27 cellular contexts compared by ENCODE assay signal in genomic region chr2:78202366-78202765, GRCh38.
A peak's percentile ranks its signal among the peaks of the same experiment; 100 is the strongest.
DNase-seq lines count a peak whose midpoint lies in the region; ATAC-seq, FAIRE-seq and TF ChIP-seq lines count a peak whose summit lies in the region.
"Had no signal": no experiment of that assay in that cellular context is flagged by ENCODE, and none has a peak within 500 bp of the region (broad histone marks: within the 10 kb centered on the region; RNA-seq: fewer than 3 reads in every experiment).

No MANE protein-coding gene starts in this region.

- POLR2A ChIA-PET in A673 (lab: Charles Lee; ENCODE audit: low non-redundant PET) = interaction anchor here (0.6 kb wide), 1 partner anchor 255 kb away, joined by 3 read pairs; no protein-coding TSS in a partner anchor

- TF ChIP-seq CTCF in A673 (conservative IDR thresholded peaks at IDR 0.05; ENCODE audit: low read depth, low read length) = no peak
- TF ChIP-seq CTCF in endothelial cell (IDR thresholded peaks at IDR 0.05; ENCODE audit: unreplicated experiment) = no peak

- H3K27ac ChIP-seq in A673 (ENCODE audit: low read depth, low read length, poor library complexity, severe bottlenecking) = no peak overlapping the region
- H3K27ac ChIP-seq: 22Rv1, A549, BLaER1 had no signal

- CTCF ChIA-PET in A673 (lab: Charles Lee) = no interaction called here

- H3K4me3 ChIP-seq in A673 (ENCODE audit: low read depth, low read length, poor library complexity, severe bottlenecking) = no peak overlapping the region
- H3K4me3 ChIP-seq: A549, BLaER1, GM12878 had no signal

- H3K4me1 ChIP-seq in A673 (ENCODE audit: insufficient read depth, low read length, poor library complexity, severe bottlenecking) = no peaks in the 10 kb centered on the region
- H3K4me1 ChIP-seq: A549, BE2C, BLaER1 had no signal

- no peaks in the 10 kb centered on the region for H3K36me3 Mint-ChIP-seq in endothelial cell (ENCODE audit: low read depth, unreplicated experiment)
- H3K36me3 Mint-ChIP-seq in natural killer cell treated with Interleukin-12 subunit alpha and Interleukin-12 subunit beta and Interleukin-15 and Interleukin-18, amount 100 ng/mL, for 72 hours = no peaks in the 10 kb centered on the region
- H3K36me3 Mint-ChIP-seq: CD14-positive monocyte; CD4-positive, alpha-beta memory T cell; CD4-positive, CD25-positive, alpha-beta regulatory T cell; CD8-positive, alpha-beta memory T cell had no signal

- H3K27me3 ChIP-seq in A673 (replicated peaks; ENCODE audit: insufficient read depth, low read depth, low read length, poor library complexity) = no peaks in the 10 kb centered on the region
- H3K27me3 ChIP-seq: BE2C, BLaER1 had no signal

- no TSS peak for BruUV-seq in A673 (replicated peaks; lab: Mats Ljungman, UMichigan)

- DNase-seq in A673 (ENCODE audit: low spot score) = peak; percentile 2
- peak; percentile 43 for DNase-seq in globus pallidus (ENCODE audit: low spot score)
- DNase-seq in medulla oblongata (ENCODE audit: extremely low spot score) = peak; percentile 20
- no peak for DNase-seq in endothelial cell (ENCODE audit: low spot score)
- no peak for DNase-seq in natural killer cell treated with Interleukin-12 subunit alpha and Interleukin-12 subunit beta and Interleukin-15 and Interleukin-18, amount 100 ng/mL, for 72 hours (ENCODE audit: low spot score)
- no peak for DNase-seq in HTR-8/SVneo (ENCODE audit: insufficient read length, low spot score)
- DNase-seq: ACHN; BE2C; C1 segment of cervical spinal cord; CD4-positive, alpha-beta memory T cell; CD4-positive, CD25-positive, alpha-beta regulatory T cell; CD8-positive, alpha-beta memory T cell; COR-L47; DMS 273 treated with DMSO at 0.1 percent for 48 hours; DMS153; DMS53; DMS79; DND-41; EL; GDM1 had no signal

- H3K4me3 Mint-ChIP-seq in endothelial cell (ENCODE audit: unreplicated experiment) = no peak overlapping the region
- no peak overlapping the region for H3K4me3 Mint-ChIP-seq in natural killer cell treated with Interleukin-12 subunit alpha and Interleukin-12 subunit beta and Interleukin-15 and Interleukin-18, amount 100 ng/mL, for 72 hours
- H3K4me3 Mint-ChIP-seq: CD14-positive monocyte; CD4-positive, alpha-beta memory T cell; CD4-positive, CD25-positive, alpha-beta regulatory T cell; CD8-positive, alpha-beta memory T cell had no signal

- FAIRE-seq in HTR-8/SVneo (lab: Jason Lieb, UNC) = no peak
- FAIRE-seq: GM12878, GM12892, GM19239 had no signal

- no peaks in the 10 kb centered on the region for H3K36me3 ChIP-seq in A673 (ENCODE audit: insufficient read depth, low read length, poor library complexity, severe bottlenecking)
- H3K36me3 ChIP-seq: BE2C, BLaER1 had no signal

- no peaks in the 10 kb centered on the region for H3K4me1 Mint-ChIP-seq in endothelial cell (ENCODE audit: unreplicated experiment)
- H3K4me1 Mint-ChIP-seq in natural killer cell treated with Interleukin-12 subunit alpha and Interleukin-12 subunit beta and Interleukin-15 and Interleukin-18, amount 100 ng/mL, for 72 hours (ENCODE audit: low read depth in 2 of 2) = no peaks in the 10 kb centered on the region
- H3K4me1 Mint-ChIP-seq: CD14-positive monocyte; CD4-positive, alpha-beta memory T cell; CD4-positive, CD25-positive, alpha-beta regulatory T cell; CD8-positive, alpha-beta memory T cell had no signal

- no peak for ATAC-seq in natural killer cell treated with Interleukin-12 subunit alpha and Interleukin-12 subunit beta and Interleukin-15 and Interleukin-18, amount 100 ng/mL, for 72 hours
- ATAC-seq: A549, GM12878 had no signal

- H3K9me3 Mint-ChIP-seq in endothelial cell (ENCODE audit: unreplicated experiment) = no peaks in the 10 kb centered on the region
- H3K9me3 Mint-ChIP-seq in natural killer cell treated with Interleukin-12 subunit alpha and Interleukin-12 subunit beta and Interleukin-15 and Interleukin-18, amount 100 ng/mL, for 72 hours = peaks cover 13% of the 10 kb centered on the region

- H3K27ac Mint-ChIP-seq in endothelial cell (ENCODE audit: unreplicated experiment) = no peak overlapping the region
- no peak overlapping the region for H3K27ac Mint-ChIP-seq in natural killer cell treated with Interleukin-12 subunit alpha and Interleukin-12 subunit beta and Interleukin-15 and Interleukin-18, amount 100 ng/mL, for 72 hours
- H3K27ac Mint-ChIP-seq: CD14-positive monocyte; CD4-positive, alpha-beta memory T cell; CD4-positive, CD25-positive, alpha-beta regulatory T cell; CD8-positive, alpha-beta memory T cell had no signal

- H3K27me3 Mint-ChIP-seq in endothelial cell (ENCODE audit: unreplicated experiment) = no peaks in the 10 kb centered on the region
- no peaks in the 10 kb centered on the region for H3K27me3 Mint-ChIP-seq in natural killer cell treated with Interleukin-12 subunit alpha and Interleukin-12 subunit beta and Interleukin-15 and Interleukin-18, amount 100 ng/mL, for 72 hours
- H3K27me3 Mint-ChIP-seq: CD4-positive, alpha-beta memory T cell; CD4-positive, CD25-positive, alpha-beta regulatory T cell; CD8-positive, alpha-beta memory T cell had no signal

- H3K9me3 ChIP-seq in A673 (ENCODE audit: low read depth, low read length, poor library complexity, severe bottlenecking) = no peaks in the 10 kb centered on the region
- H3K9me3 ChIP-seq: BE2C, BLaER1 had no signal

- intact Hi-C loops in A673 (cut with micrococcal nuclease; ENCODE audit: unreplicated experiment) = no loop called here

Comparison
In these comparisons a context has a peak if more than half of its experiments do, and no peak if none do; other contexts are left out.
1. DNase-seq: peak in A673 (single experiment), globus pallidus (single experiment) and medulla oblongata (single experiment); none in endothelial cell (single experiment), natural killer cell treated with Interleukin-12 subunit alpha and Interleukin-12 subunit beta and Interleukin-15 and Interleukin-18, amount 100 ng/mL, for 72 hours (single experiment) and HTR-8/SVneo (single experiment).